12 cellular contexts compared by ENCODE assay signal in genomic region chr11:75625970-75626691, GRCh38. TPM values are rescaled to one million over a fixed set of nuclear protein-coding genes. Genes with fewer than 3 reads are reported as not detected.
DNase-seq lines count a peak whose midpoint lies in the region; ATAC-seq, FAIRE-seq and TF ChIP-seq lines count a peak whose summit lies in the region.
"Had no signal": no experiment of that assay in that cellular context is flagged by ENCODE, and none has a peak within 500 bp of the region (broad histone marks: within the 10 kb centered on the region; RNA-seq: fewer than 3 reads in every experiment).

No MANE protein-coding gene starts in this region.

- no peak overlapping the region for H2BK120ac ChIP-seq in H9 (ENCODE audit: low read depth, low read length, poor library complexity, severe bottlenecking)

- peak; percentile 17 to 43 for DNase-seq in A549 (ENCODE audit: low read depth in 1 of 2, low spot score in 1 of 2)
- DNase-seq in HEK293T (ENCODE audit: extremely low spot score) = peak; percentile 32
- peak; percentile 74 for DNase-seq in adipocyte (ENCODE audit: low read depth)
- no peak for DNase-seq in keratinocyte (ENCODE audit: low read depth, low spot score)
- DNase-seq in GM19238 (ENCODE audit: insufficient read length, low spot score) = no peak
- DNase-seq in cardiac septum (ENCODE audit: low spot score) = no peak
- DNase-seq in H9 = no peak
- no peak for DNase-seq in activated T-helper 2 cell treated with anti-CD3 and anti-CD28 coated beads, Interferon-gamma antibody, Interleukin-2, Interleukin-4, amounts not matched to agents 10 μg/mL and 5 μg/mL and 100 μg/mL, durations not matched to agents 14 hours and 24 hours and 36 hours (ENCODE audit: low spot score)
- DNase-seq: MM.1S had no signal

- ATAC-seq in A549 = peak; percentile 70 to 77; a peak in 5 of 6 replicates

- WGBS in A549 (ENCODE audit: missing lambda C conversion rate) = 67% methylated on average over 7 of the region's 7 CpGs
- WGBS in H9 (ENCODE audit: extremely low coverage, insufficient read length, low lambda C conversion rate) = no CpG with 5 or more reads among the region's 7 CpGs

- no peak overlapping the region for H3T11ph ChIP-seq in H9 (ENCODE audit: low read length)

- H3K27ac ChIP-seq in A549 (no peak overlapping the region), keratinocyte (ENCODE audit: control insufficient read depth, insufficient read depth, low read length) (no peak overlapping the region), H9 (ENCODE audit: insufficient read length, low read depth, low read length) (no peak overlapping the region)

- no peak for TF ChIP-seq CTCF in A549 (IDR thresholded peaks at IDR 0.05)
- no peak for TF ChIP-seq CTCF in keratinocyte (optimal IDR thresholded peaks at IDR 0.05 in 1 of 3, IDR thresholded peaks at IDR 0.05 in 1 of 3, conservative IDR thresholded peaks at IDR 0.05 in 1 of 3; ENCODE audit: extremely low read depth in 1 of 3, insufficient read depth in 2 of 3, low read length in 3 of 3)
- no peak for TF ChIP-seq CTCF in H9 (conservative IDR thresholded peaks at IDR 0.05)

- H4K20me1 ChIP-seq in keratinocyte (ENCODE audit: control insufficient read depth, extremely low read depth, insufficient read depth, low read length) (no peaks in the 10 kb centered on the region), H9 (ENCODE audit: control insufficient read depth, insufficient read depth, insufficient read length) (no peaks in the 10 kb centered on the region)

- H3K36me3 Mint-ChIP-seq in H9 (ENCODE audit: insufficient read depth in 1 of 3, low read depth in 3 of 3) = no peaks in the 10 kb centered on the region
- H3K36me3 Mint-ChIP-seq in activated T-helper 2 cell treated with anti-CD3 and anti-CD28 coated beads, Interferon-gamma antibody, Interleukin-2, Interleukin-4, amounts not matched to agents 10 μg/mL and 5 μg/mL and 100 μg/mL, durations not matched to agents 14 hours and 24 hours and 36 hours (ENCODE audit: low read depth) = no peaks in the 10 kb centered on the region

- CTCF ChIA-PET in A549 (lab: Yijun Ruan, JAX) = interaction anchor here (1.0 to 1.3 kb wide), 2 partner anchors 26 to 237 kb away, joined by 3 read pairs; no protein-coding TSS in a partner anchor
- CTCF ChIA-PET in HEK293T (lab: Yijun Ruan, JAX) = no interaction called here

- no peak overlapping the region for H3K4ac ChIP-seq in H9 (ENCODE audit: low read depth, low read length)

- H2BK15ac ChIP-seq in H9 (ENCODE audit: low read depth, low read length) = no peak overlapping the region

- H2BK20ac ChIP-seq in H9 (ENCODE audit: low read depth, low read length, poor library complexity, severe bottlenecking) = no peak overlapping the region

- no peak overlapping the region for H3K18ac ChIP-seq in H9 (ENCODE audit: insufficient read length, low read depth, low read length)

- H3K9me1 ChIP-seq in keratinocyte (ENCODE audit: control insufficient read depth, extremely low read depth, insufficient read depth, low read length) = no peaks in the 10 kb centered on the region

- H4K5ac ChIP-seq in H9 (ENCODE audit: insufficient read length, low read depth, low read length) = no peak overlapping the region

- no peak for TF ChIP-seq RAD21 in A549 (conservative IDR thresholded peaks at IDR 0.05 in 1 of 2, IDR thresholded peaks at IDR 0.05 in 1 of 2)

- H4K8ac ChIP-seq in H9 (replicated peaks; ENCODE audit: insufficient read length, low read depth, low read length) = no peak overlapping the region

- no peaks in the 10 kb centered on the region for H3K79me1 ChIP-seq in H9 (ENCODE audit: insufficient read depth, low read depth, low read length, poor library complexity, severe bottlenecking)

- H3K9me3 ChIP-seq in A549 = no peaks in the 10 kb centered on the region
- no peaks in the 10 kb centered on the region for H3K9me3 ChIP-seq in adipocyte (ENCODE audit: control insufficient read depth, low read length)
- no peaks in the 10 kb centered on the region for H3K9me3 ChIP-seq in keratinocyte (ENCODE audit: control insufficient read depth, low read depth, low read length)
- H3K9me3 ChIP-seq in H9 (ENCODE audit: control insufficient read depth, low read depth, low read length) = no peaks in the 10 kb centered on the region

- intact Hi-C loops in cardiac septum (cut with DNase I) = no loop called here
- intact Hi-C loops in activated T-helper 2 cell treated with anti-CD3 and anti-CD28 coated beads, Interferon-gamma antibody, Interleukin-2, Interleukin-4, amounts not matched to agents 10 μg/mL and 5 μg/mL and 100 μg/mL, durations not matched to agents 14 hours and 24 hours and 36 hours (cut with micrococcal nuclease) = no loop called here

- H3K36me3 ChIP-seq in adipocyte (ENCODE audit: control insufficient read depth, insufficient read depth, low read length, severe bottlenecking) (no peaks in the 10 kb centered on the region), keratinocyte (ENCODE audit: control insufficient read depth in 2 of 2, extremely low read depth in 1 of 2, insufficient read depth in 2 of 2, low read length in 2 of 2) (no peaks in the 10 kb centered on the region)

- H2AK5ac ChIP-seq in H9 (ENCODE audit: insufficient read length, low read length) = no peak overlapping the region

- H2BK12ac ChIP-seq in H9 (ENCODE audit: insufficient read length, low read depth, low read length) = no peak overlapping the region

- no peak overlapping the region for H4K91ac ChIP-seq in H9 (ENCODE audit: insufficient read length, low read depth, low read length)

- H3K14ac ChIP-seq in H9 (ENCODE audit: insufficient read depth, low read length) = no peak overlapping the region

- H3K79me2 ChIP-seq in keratinocyte (ENCODE audit: control insufficient read depth, insufficient read depth, low read length) (no peaks in the 10 kb centered on the region), H9 (ENCODE audit: insufficient read depth, low read length) (no peaks in the 10 kb centered on the region; the same call in 1 of the 2 replicates)

- peaks cover 10% of the 10 kb centered on the region; the same call in 2 of the 3 replicates for H3K4me1 ChIP-seq in A549
- peaks cover 20% of the 10 kb centered on the region for H3K4me1 ChIP-seq in adipocyte (ENCODE audit: control insufficient read depth, insufficient read depth, low read length)
- peaks cover 9% of the 10 kb centered on the region for H3K4me1 ChIP-seq in keratinocyte (ENCODE audit: control insufficient read depth, extremely low read depth, insufficient read depth, low read length)
- H3K4me1 ChIP-seq in H9 (ENCODE audit: insufficient read depth, low read length) = no peaks in the 10 kb centered on the region; the same call in 1 of the 2 replicates

- H3K4me2 ChIP-seq in A549 = 0 out of 3 replicates have a peak overlapping the region, but pooled peaks have one; percentile 9
- peak overlapping the region; percentile 34 for H3K4me2 ChIP-seq in keratinocyte (ENCODE audit: control insufficient read depth, extremely low read depth, insufficient read depth, low read depth, low read length)
- no peak overlapping the region for H3K4me2 ChIP-seq in H9 (ENCODE audit: insufficient read depth, insufficient read length, low read length)

- H3K27me3 ChIP-seq in adipocyte (replicated peaks; ENCODE audit: control insufficient read depth, insufficient read depth, low read length) (no peaks in the 10 kb centered on the region), keratinocyte (ENCODE audit: control insufficient read depth, extremely low read depth, insufficient read depth, low read length) (peaks cover 3% of the 10 kb centered on the region), H9 (ENCODE audit: insufficient read depth, low read length) (no peaks in the 10 kb centered on the region)

- H3K23ac ChIP-seq in H9 (ENCODE audit: insufficient read length, low read depth, low read length) = no peak overlapping the region

- no peak overlapping the region for H2BK5ac ChIP-seq in H9 (ENCODE audit: insufficient read length, low read length)

- no peak for TF ChIP-seq EP300 in A549 (IDR thresholded peaks at IDR 0.05)

- dilution Hi-C loops in keratinocyte (cut with MboI; ENCODE audit: extremely low pct_ligation_motif_present, low sequenced_read_pairs) = no loop called here

- H3K23me2 ChIP-seq in H9 (ENCODE audit: insufficient read length, low read depth, low read length, poor library complexity, severe bottlenecking) = no peaks in the 10 kb centered on the region

- no peaks in the 10 kb centered on the region for H3K9me3 Mint-ChIP-seq in H9
- no peaks in the 10 kb centered on the region for H3K9me3 Mint-ChIP-seq in activated T-helper 2 cell treated with anti-CD3 and anti-CD28 coated beads, Interferon-gamma antibody, Interleukin-2, Interleukin-4, amounts not matched to agents 10 μg/mL and 5 μg/mL and 100 μg/mL, durations not matched to agents 14 hours and 24 hours and 36 hours

- H3K4me3 Mint-ChIP-seq in H9 = no peak overlapping the region
- H3K4me3 Mint-ChIP-seq in activated T-helper 2 cell treated with anti-CD3 and anti-CD28 coated beads, Interferon-gamma antibody, Interleukin-2, Interleukin-4, amounts not matched to agents 10 μg/mL and 5 μg/mL and 100 μg/mL, durations not matched to agents 14 hours and 24 hours and 36 hours (ENCODE audit: low read depth) = no peak overlapping the region
- H3K4me3 Mint-ChIP-seq: B cell had no signal

- FAIRE-seq in A549 (lab: Jason Lieb, UNC) = no peak
- FAIRE-seq in keratinocyte (lab: Jason Lieb, UNC) = peak; percentile 52
- FAIRE-seq: GM12892, TTC549 had no signal

- H3K4me3 ChIP-seq in A549 = no peak overlapping the region
- H3K4me3 ChIP-seq in adipocyte (ENCODE audit: low read length) = no peak overlapping the region
- H3K4me3 ChIP-seq in keratinocyte (ENCODE audit: control insufficient read depth in 2 of 3, extremely low read depth in 1 of 3, insufficient read depth in 2 of 3, low read depth in 1 of 3, low read length in 3 of 3) = no peak overlapping the region

- TF ChIP-seq POLR2A in A549 (IDR thresholded peaks at IDR 0.05; ENCODE audit: low read length) = no peak

- POLR2A ChIA-PET in A549 (lab: Yijun Ruan, JAX) = no interaction called here
- POLR2A ChIA-PET in HEK293T (lab: Yijun Ruan, JAX) = no interaction called here

- no peak overlapping the region for H2AFZ ChIP-seq in keratinocyte (ENCODE audit: control insufficient read depth, low read length)
- no peak overlapping the region for H2AFZ ChIP-seq in H9 (ENCODE audit: low read length)

- H3K27me3 Mint-ChIP-seq in H9 (ENCODE audit: low read depth) = no peaks in the 10 kb centered on the region; the same call in 1 of the 2 replicates
- peaks cover 25% of the 10 kb centered on the region for H3K27me3 Mint-ChIP-seq in activated T-helper 2 cell treated with anti-CD3 and anti-CD28 coated beads, Interferon-gamma antibody, Interleukin-2, Interleukin-4, amounts not matched to agents 10 μg/mL and 5 μg/mL and 100 μg/mL, durations not matched to agents 14 hours and 24 hours and 36 hours (ENCODE audit: low read depth)

- H3K4me1 Mint-ChIP-seq in H9 = peaks cover 24 to 48% of the 10 kb centered on the region in 2 experiments
- H3K4me1 Mint-ChIP-seq in activated T-helper 2 cell treated with anti-CD3 and anti-CD28 coated beads, Interferon-gamma antibody, Interleukin-2, Interleukin-4, amounts not matched to agents 10 μg/mL and 5 μg/mL and 100 μg/mL, durations not matched to agents 14 hours and 24 hours and 36 hours (ENCODE audit: low read depth) = no peaks in the 10 kb centered on the region
- H3K4me1 Mint-ChIP-seq: B cell had no signal

- no peak overlapping the region for H3K56ac ChIP-seq in H9 (ENCODE audit: insufficient read length, low read depth, low read length)

- no peak overlapping the region for H3K9ac ChIP-seq in adipocyte (ENCODE audit: low read length)
- H3K9ac ChIP-seq in keratinocyte (ENCODE audit: control insufficient read depth, extremely low read depth, insufficient read depth, low read length) = no peak overlapping the region
- H3K9ac ChIP-seq in H9 (ENCODE audit: extremely low read depth, insufficient read length, low read length) = no peak overlapping the region

- H3K27ac Mint-ChIP-seq in H9 = no peak overlapping the region
- H3K27ac Mint-ChIP-seq in activated T-helper 2 cell treated with anti-CD3 and anti-CD28 coated beads, Interferon-gamma antibody, Interleukin-2, Interleukin-4, amounts not matched to agents 10 μg/mL and 5 μg/mL and 100 μg/mL, durations not matched to agents 14 hours and 24 hours and 36 hours = no peak overlapping the region
- H3K27ac Mint-ChIP-seq: B cell had no signal

RNA-seq across cellular contexts. Expression of gene MAP6, which starts 42.7 kb away (rescaled TPM):
- polyA plus RNA-seq in A549 (2011; rRNA removed) (2.1 and 2.9 TPM in 2 replicates), A549 (2017; fragmentation: RNase III; extraction: RNeasy Plus Mini Kit Qiagen cat#74134 plus additional on column Dnase treatment) (1.1 to 1.5 TPM (median 1.2 TPM) in 3 replicates), keratinocyte (1.7 to 3.1 TPM (median 1.8 TPM) in 3 replicates)
- 0.77 and 1.1 TPM in 2 replicates for polyA plus RNA-seq in A549 (2012; cell fraction: cytosol; rRNA removed)
- 2.1 and 3.2 TPM in 2 replicates for polyA plus RNA-seq in A549 (2012; cell fraction: nucleus; rRNA removed)
- polyA minus RNA-seq in A549 (2011; rRNA and poly(A)+ RNA removed) = 1.7 and 2.5 TPM in 2 replicates
- polyA plus RNA-seq in keratinocyte (2011; ENCODE audit: low read depth) = 0.15 TPM
- polyA plus RNA-seq in keratinocyte (2011; cell fraction: cytosol; rRNA removed) = 3.2 and 3.4 TPM in 2 replicates
- 7.1 and 9.8 TPM in 2 replicates for polyA plus RNA-seq in keratinocyte (2011; cell fraction: nucleus; rRNA removed)
- polyA plus RNA-seq in keratinocyte (2012; ENCODE audit: low replicate concordance) = 0.34 and 2.3 TPM in 2 replicates
- polyA minus RNA-seq in keratinocyte = 1.6 to 4.4 TPM (median 2.7 TPM) in 3 replicates
- polyA minus RNA-seq in keratinocyte (2011; cell fraction: cytosol; rRNA and poly(A)+ RNA removed) = 4.4 TPM
- 1.6 and 3.3 TPM in 2 replicates for polyA minus RNA-seq in keratinocyte (2011; cell fraction: nucleus; rRNA and poly(A)+ RNA removed)
- total RNA-seq in cardiac septum (7.2 TPM), H9 (2021) (0.48 and 0.77 TPM in 2 replicates)
- total RNA-seq in activated T-helper 2 cell treated with anti-CD3 and anti-CD28 coated beads, Interferon-gamma antibody, Interleukin-2, Interleukin-4, amounts not matched to agents 10 μg/mL and 5 μg/mL and 100 μg/mL, durations not matched to agents 14 hours and 24 hours and 36 hours = 0.23 TPM in 1 of 2 replicates, not detected in the other

Comparison
In these comparisons a context has a peak if more than half of its experiments do, and no peak if none do; other contexts are left out.
1. DNase-seq: peak in A549 (2 of 2), HEK293T (single experiment) and adipocyte (single experiment); none in keratinocyte (single experiment), GM19238 (single experiment), cardiac septum (single experiment), H9 (single experiment) and activated T-helper 2 cell treated with anti-CD3 and anti-CD28 coated beads, Interferon-gamma antibody, Interleukin-2, Interleukin-4, amounts not matched to agents 10 μg/mL and 5 μg/mL and 100 μg/mL, durations not matched to agents 14 hours and 24 hours and 36 hours (single experiment).